ENCODE assay signal across 11 cellular contexts in the genomic region with DNA sequence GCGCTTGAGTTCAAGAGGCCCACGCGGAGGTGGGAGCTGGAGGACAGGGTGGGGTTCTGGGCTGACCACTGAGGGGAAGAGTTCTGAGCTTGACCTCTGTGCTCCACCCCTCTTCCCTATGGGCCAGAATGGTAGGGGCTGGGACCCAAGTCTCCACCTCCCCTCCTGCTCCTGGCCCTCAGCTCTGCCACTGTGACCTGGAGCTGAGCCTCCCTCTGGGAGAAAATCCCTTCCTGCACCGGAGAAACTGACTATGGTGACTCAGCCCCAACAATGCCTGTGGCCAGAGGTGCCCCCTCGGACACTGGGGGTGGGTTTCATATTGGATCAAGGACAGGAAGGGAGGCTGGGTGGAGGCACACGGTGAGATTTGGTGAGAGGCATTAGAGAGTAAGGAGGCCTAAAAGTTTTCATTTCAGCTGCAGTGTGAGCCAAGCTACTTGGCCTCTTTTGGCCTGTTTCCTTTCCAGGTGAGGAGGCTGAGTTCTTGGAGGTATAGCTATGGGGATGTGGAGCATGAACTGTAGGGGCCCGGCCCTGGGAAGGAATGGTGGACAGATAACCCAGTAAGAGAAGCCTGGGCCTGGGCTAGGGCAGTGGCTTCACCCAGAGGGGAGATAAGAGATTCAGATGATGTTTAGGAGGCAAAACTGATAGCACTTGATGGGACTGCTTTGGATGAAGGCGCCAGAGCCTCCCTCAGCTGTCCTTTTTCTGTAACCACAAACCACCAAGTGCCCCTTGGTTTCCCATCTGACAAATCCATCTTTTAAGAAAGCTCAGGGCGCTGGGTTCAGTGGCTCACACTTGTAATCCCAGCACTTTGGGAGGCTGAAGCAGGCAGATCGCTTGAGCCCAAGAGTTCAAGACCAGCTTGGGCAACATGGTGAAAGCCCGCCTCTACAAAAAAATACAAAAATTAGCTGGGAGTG. TPM values are rescaled to one million over a fixed set of nuclear protein-coding genes. Genes with fewer than 3 reads are reported as not detected.
DNase-seq lines count a peak whose midpoint lies in the region; ATAC-seq lines count a peak whose summit lies in the region.
"Had no signal": no experiment of that assay in that cellular context is flagged by ENCODE, and none has a peak within 500 bp of the region (broad histone marks: within the 10 kb centered on the region; RNA-seq: fewer than 3 reads in every experiment).

No MANE protein-coding gene starts in this region.

- peaks cover 59% of the 10 kb centered on the region for H3K36me3 Mint-ChIP-seq in activated T-cell treated with anti-CD3 and anti-CD28 coated beads, Interleukin-2, amount 50 U/mL, for 24 hours (ENCODE audit: low read depth)
- H3K36me3 Mint-ChIP-seq in activated T-helper 1 cell treated with anti-CD3 and anti-CD28 coated beads, Interleukin-12 subunit alpha, Interleukin-12 subunit beta, Interleukin-2, Interleukin-4 antibody, amounts not matched to agents 30 ng/mL and 10 ng/mL and 1 ng/mL, durations not matched to agents 14 hours and 24 hours and 36 hours (ENCODE audit: low read depth) = peaks cover 14% of the 10 kb centered on the region
- H3K36me3 Mint-ChIP-seq in stimulated activated memory B cell treated with anti-CD40 and anti-IgM and Interleukin-4, amounts not matched to agents 10 μg/mL and 1 μg/mL and 100 μg/mL, for 72 hours = peaks cover 43% of the 10 kb centered on the region

- no peaks in the 10 kb centered on the region for H3K4me1 Mint-ChIP-seq in activated T-cell treated with anti-CD3 and anti-CD28 coated beads, Interleukin-2, amount 50 U/mL, for 24 hours (ENCODE audit: low read depth)
- H3K4me1 Mint-ChIP-seq in activated T-helper 1 cell treated with anti-CD3 and anti-CD28 coated beads, Interleukin-12 subunit alpha, Interleukin-12 subunit beta, Interleukin-2, Interleukin-4 antibody, amounts not matched to agents 30 ng/mL and 10 ng/mL and 1 ng/mL, durations not matched to agents 14 hours and 24 hours and 36 hours (ENCODE audit: low read depth) = peaks cover 8% of the 10 kb centered on the region
- peaks cover 23% of the 10 kb centered on the region for H3K4me1 Mint-ChIP-seq in stimulated activated memory B cell treated with anti-CD40 and anti-IgM and Interleukin-4, amounts not matched to agents 10 μg/mL and 1 μg/mL and 100 μg/mL, for 72 hours

- no peaks in the 10 kb centered on the region for H3K9me3 Mint-ChIP-seq in activated T-cell treated with anti-CD3 and anti-CD28 coated beads, Interleukin-2, amount 50 U/mL, for 24 hours
- no peaks in the 10 kb centered on the region for H3K9me3 Mint-ChIP-seq in activated T-helper 1 cell treated with anti-CD3 and anti-CD28 coated beads, Interleukin-12 subunit alpha, Interleukin-12 subunit beta, Interleukin-2, Interleukin-4 antibody, amounts not matched to agents 30 ng/mL and 10 ng/mL and 1 ng/mL, durations not matched to agents 14 hours and 24 hours and 36 hours
- H3K9me3 Mint-ChIP-seq in stimulated activated memory B cell treated with anti-CD40 and anti-IgM and Interleukin-4, amounts not matched to agents 10 μg/mL and 1 μg/mL and 100 μg/mL, for 72 hours = no peaks in the 10 kb centered on the region
- H3K9me3 Mint-ChIP-seq: stimulated activated naive CD8-positive, alpha-beta T cell treated with anti-CD3 and anti-CD28 coated beads, Interleukin-15, amount 100 ng/mL, for 72 hours had no signal

- H3K27ac Mint-ChIP-seq in activated T-cell treated with anti-CD3 and anti-CD28 coated beads, Interleukin-2, amount 50 U/mL, for 24 hours = peak overlapping the region; percentile 82
- peak overlapping the region; percentile 13 for H3K27ac Mint-ChIP-seq in activated T-helper 1 cell treated with anti-CD3 and anti-CD28 coated beads, Interleukin-12 subunit alpha, Interleukin-12 subunit beta, Interleukin-2, Interleukin-4 antibody, amounts not matched to agents 30 ng/mL and 10 ng/mL and 1 ng/mL, durations not matched to agents 14 hours and 24 hours and 36 hours
- H3K27ac Mint-ChIP-seq in stimulated activated memory B cell treated with anti-CD40 and anti-IgM and Interleukin-4, amounts not matched to agents 10 μg/mL and 1 μg/mL and 100 μg/mL, for 72 hours = peak overlapping the region; percentile 48

- no peak overlapping the region for H3K4me3 Mint-ChIP-seq in activated T-cell treated with anti-CD3 and anti-CD28 coated beads, Interleukin-2, amount 50 U/mL, for 24 hours
- no peak overlapping the region for H3K4me3 Mint-ChIP-seq in activated T-helper 1 cell treated with anti-CD3 and anti-CD28 coated beads, Interleukin-12 subunit alpha, Interleukin-12 subunit beta, Interleukin-2, Interleukin-4 antibody, amounts not matched to agents 30 ng/mL and 10 ng/mL and 1 ng/mL, durations not matched to agents 14 hours and 24 hours and 36 hours
- no peak overlapping the region for H3K4me3 Mint-ChIP-seq in stimulated activated memory B cell treated with anti-CD40 and anti-IgM and Interleukin-4, amounts not matched to agents 10 μg/mL and 1 μg/mL and 100 μg/mL, for 72 hours

- no peak overlapping the region for H3K27ac ChIP-seq in substantia nigra (ENCODE audit: low read depth, low read length, poor library complexity, severe bottlenecking)
- H3K27ac ChIP-seq: pancreas had no signal

- DNase-seq in activated T-cell treated with anti-CD3 and anti-CD28 coated beads, Interleukin-2, amount 50 U/mL, for 24 hours = peak; percentile 26
- DNase-seq in activated T-cell treated with anti-CD3 and anti-CD28 coated beads, Interleukin-2, amount 50 U/mL, for 1 hour = no peak
- no peak for DNase-seq in activated T-helper 1 cell treated with anti-CD3 and anti-CD28 coated beads, Interleukin-12 subunit alpha, Interleukin-12 subunit beta, Interleukin-2, Interleukin-4 antibody, amounts not matched to agents 30 ng/mL and 10 ng/mL and 1 ng/mL, durations not matched to agents 14 hours and 24 hours and 36 hours (ENCODE audit: low spot score)
- no peak for DNase-seq in left cardiac atrium
- no peak for DNase-seq in substantia nigra (lab: John Stamatoyannopoulos, UW)
- DNase-seq: cerebellar nuclear complex; stimulated activated naive CD8-positive, alpha-beta T cell treated with anti-CD3 and anti-CD28 coated beads, Interleukin-15, amount 100 ng/mL, for 72 hours had no signal

- intact Hi-C loops in activated T-helper 1 cell treated with anti-CD3 and anti-CD28 coated beads, Interleukin-12 subunit alpha, Interleukin-12 subunit beta, Interleukin-2, Interleukin-4 antibody, amounts not matched to agents 30 ng/mL and 10 ng/mL and 1 ng/mL, durations not matched to agents 14 hours and 24 hours and 36 hours (cut with micrococcal nuclease) = no loop called here
- intact Hi-C loops in left cardiac atrium (cut with DNase I) = no loop called here

- peak; percentile 19 for ATAC-seq in left cardiac atrium
- peak; percentile 5 for ATAC-seq in stimulated activated memory B cell treated with anti-CD40 and anti-IgM and Interleukin-4, amounts not matched to agents 10 μg/mL and 1 μg/mL and 100 μg/mL, for 72 hours
- ATAC-seq in GM21515 (IDR thresholded peaks at IDR 0.05; ENCODE audit: unreplicated experiment) = no peak
- ATAC-seq in GM19035 (IDR thresholded peaks at IDR 0.05; ENCODE audit: unreplicated experiment) = no peak
- ATAC-seq: pancreas had no signal

- no peaks in the 10 kb centered on the region for H3K27me3 Mint-ChIP-seq in activated T-cell treated with anti-CD3 and anti-CD28 coated beads, Interleukin-2, amount 50 U/mL, for 24 hours
- no peaks in the 10 kb centered on the region for H3K27me3 Mint-ChIP-seq in activated T-helper 1 cell treated with anti-CD3 and anti-CD28 coated beads, Interleukin-12 subunit alpha, Interleukin-12 subunit beta, Interleukin-2, Interleukin-4 antibody, amounts not matched to agents 30 ng/mL and 10 ng/mL and 1 ng/mL, durations not matched to agents 14 hours and 24 hours and 36 hours (ENCODE audit: insufficient read depth)
- no peaks in the 10 kb centered on the region for H3K27me3 Mint-ChIP-seq in stimulated activated memory B cell treated with anti-CD40 and anti-IgM and Interleukin-4, amounts not matched to agents 10 μg/mL and 1 μg/mL and 100 μg/mL, for 72 hours
- H3K27me3 Mint-ChIP-seq: stimulated activated naive CD8-positive, alpha-beta T cell treated with anti-CD3 and anti-CD28 coated beads, Interleukin-15, amount 100 ng/mL, for 72 hours had no signal

RNA-seq across cellular contexts. Expression of a gene that starts 23.2 kb away (rescaled TPM):
- 34.6 and 37.6 TPM in 2 replicates for total RNA-seq in activated T-helper 1 cell treated with anti-CD3 and anti-CD28 coated beads, Interleukin-12 subunit alpha, Interleukin-12 subunit beta, Interleukin-2, Interleukin-4 antibody, amounts not matched to agents 30 ng/mL and 10 ng/mL and 1 ng/mL, durations not matched to agents 14 hours and 24 hours and 36 hours
- 1 to 10 TPM; 4.3 to 8.3 TPM for total RNA-seq in left cardiac atrium

Comparison
In these comparisons a context has a peak if more than half of its experiments do, and no peak if none do; other contexts are left out.
1. H3K27ac Mint-ChIP-seq: peak in every context shown above with its lines; median percentile 82 in activated T-cell treated with anti-CD3 and anti-CD28 coated beads, Interleukin-2, amount 50 U/mL, for 24 hours; 48 in stimulated activated memory B cell treated with anti-CD40 and anti-IgM and Interleukin-4, amounts not matched to agents 10 μg/mL and 1 μg/mL and 100 μg/mL, for 72 hours; 13 in activated T-helper 1 cell treated with anti-CD3 and anti-CD28 coated beads, Interleukin-12 subunit alpha, Interleukin-12 subunit beta, Interleukin-2, Interleukin-4 antibody, amounts not matched to agents 30 ng/mL and 10 ng/mL and 1 ng/mL, durations not matched to agents 14 hours and 24 hours and 36 hours.
2. ATAC-seq: peak in left cardiac atrium (2 of 2) and stimulated activated memory B cell treated with anti-CD40 and anti-IgM and Interleukin-4, amounts not matched to agents 10 μg/mL and 1 μg/mL and 100 μg/mL, for 72 hours (single experiment); none in GM21515 (single experiment) and GM19035 (single experiment).